Comparison of ENCODE assay signal across 14 cellular contexts in the genomic region with DNA sequence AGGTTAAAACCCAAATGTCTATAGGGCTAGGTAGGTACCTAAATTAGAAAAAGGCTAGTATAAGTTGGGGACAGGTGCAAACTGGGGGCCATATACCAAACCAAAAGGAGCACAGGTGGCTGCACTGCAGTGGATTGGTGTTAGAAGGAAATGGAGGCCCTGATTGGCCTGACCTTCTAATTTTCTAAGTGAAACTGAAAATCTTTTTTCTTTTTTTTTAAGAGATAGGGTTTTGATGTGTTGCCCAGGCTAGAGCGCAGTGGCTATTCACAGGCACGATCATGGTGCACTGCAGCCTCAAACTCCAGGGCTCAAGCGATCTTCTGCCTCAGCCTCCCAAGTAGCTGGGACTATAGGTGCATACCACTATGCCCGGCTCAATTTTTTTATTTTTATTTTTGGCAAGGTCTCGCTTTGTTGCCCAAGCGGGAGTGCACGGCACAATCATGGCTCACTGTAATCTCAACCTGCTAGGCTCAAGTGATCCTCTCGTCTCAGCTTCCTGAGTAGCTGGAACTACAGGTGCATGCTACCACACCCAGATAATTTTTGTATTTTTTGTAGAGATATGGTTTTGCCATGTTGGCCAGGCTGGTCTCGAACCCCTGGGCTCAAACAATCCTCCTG. TPM values are rescaled to one million over a fixed set of nuclear protein-coding genes. Genes with fewer than 3 reads are reported as not detected.
DNase-seq lines count a peak whose midpoint lies in the region; ATAC-seq and TF ChIP-seq lines count a peak whose summit lies in the region.
"Had no signal": no experiment of that assay in that cellular context is flagged by ENCODE, and none has a peak within 500 bp of the region (broad histone marks: within the 10 kb centered on the region; RNA-seq: fewer than 3 reads in every experiment).

No MANE protein-coding gene starts in this region.

- no peaks in the 10 kb centered on the region for H3K27me3 ChIP-seq in Peyer's patch

- H3K4me3 ChIP-seq in GM08714 (ENCODE audit: low read length) (peak overlapping the region; percentile 5; the same call in 1 of the 2 replicates), Peyer's patch (no peak overlapping the region)

- DNase-seq in Peyer's patch (peak in 2 of 3 donors; percentile 53 to 57), left colon (no peak), ecto neural progenitor cell (ENCODE audit: low spot score) (no peak), activated gamma-delta T cell (lab: John Stamatoyannopoulos, UW) (no peak)
- no peak for DNase-seq in stimulated activated effector memory CD8-positive, alpha-beta T cell treated with anti-CD3 and anti-CD28 coated beads, Interleukin-12 subunit alpha, Interleukin-12 subunit beta, amount 100 ng/mL, for 72 hours (ENCODE audit: low spot score in 2 of 2)
- DNase-seq: activated CD8-positive, alpha-beta T cell treated with anti-CD3 and anti-CD28 coated beads, Interleukin-2, amount 10 ng/mL, durations not matched to agents 7 days and 5 days; HCEC 1CT; NCI-H1092 treated with DMSO at 0.1 percent for 48 hours had no signal

- no peak overlapping the region for H3K27ac Mint-ChIP-seq in stimulated activated effector memory CD8-positive, alpha-beta T cell treated with anti-CD3 and anti-CD28 coated beads, Interleukin-12 subunit alpha, Interleukin-12 subunit beta, amount 100 ng/mL, for 72 hours
- H3K27ac Mint-ChIP-seq: mesothelial cell of epicardium, type B pancreatic cell had no signal

- intact Hi-C loops in left colon (cut with DNase I, micrococcal nuclease): loop anchor here in 1 of 2 donors (10.0 kb wide), 1 partner anchor 59 kb away; no protein-coding TSS in a partner anchor

- no peak for TF ChIP-seq CTCF in Peyer's patch (IDR thresholded peaks at IDR 0.05)

- peaks cover 0 to 20% (median 11%) of the 10 kb centered on the region in 4 donors for H3K4me1 ChIP-seq in Peyer's patch

- H3K27ac ChIP-seq in Peyer's patch: peak overlapping the region in 3 of 4 donors; percentile 36 to 75 (median 73)
- H3K27ac ChIP-seq: RWPE1 had no signal

- H3K36me3 Mint-ChIP-seq in stimulated activated effector memory CD8-positive, alpha-beta T cell treated with anti-CD3 and anti-CD28 coated beads, Interleukin-12 subunit alpha, Interleukin-12 subunit beta, amount 100 ng/mL, for 72 hours: no peaks in the 10 kb centered on the region
- H3K36me3 Mint-ChIP-seq: mesothelial cell of epicardium, type B pancreatic cell had no signal

- H3K36me3 ChIP-seq in Peyer's patch: no peaks in the 10 kb centered on the region

- H3K4me3 Mint-ChIP-seq in stimulated activated effector memory CD8-positive, alpha-beta T cell treated with anti-CD3 and anti-CD28 coated beads, Interleukin-12 subunit alpha, Interleukin-12 subunit beta, amount 100 ng/mL, for 72 hours: no peak overlapping the region
- H3K4me3 Mint-ChIP-seq: activated CD8-positive, alpha-beta T cell treated with anti-CD3 and anti-CD28 coated beads, Interleukin-2, amount 10 ng/mL, durations not matched to agents 7 days and 5 days; mesothelial cell of epicardium; type B pancreatic cell had no signal

- peak; percentile 73 for ATAC-seq in GM19324 (IDR thresholded peaks at IDR 0.05; ENCODE audit: low FRiP score, unreplicated experiment)
- ATAC-seq in HG02885 (IDR thresholded peaks at IDR 0.05; ENCODE audit: poor library complexity, unreplicated experiment): peak; percentile 56
- ATAC-seq in left colon: no peak
- no peak for ATAC-seq in stimulated activated effector memory CD8-positive, alpha-beta T cell treated with anti-CD3 and anti-CD28 coated beads, Interleukin-12 subunit alpha, Interleukin-12 subunit beta, amount 100 ng/mL, for 72 hours
- ATAC-seq: activated CD8-positive, alpha-beta T cell treated with anti-CD3 and anti-CD28 coated beads, Interleukin-2, amount 10 ng/mL, durations not matched to agents 7 days and 5 days had no signal

- no peaks in the 10 kb centered on the region for H3K9me3 ChIP-seq in Peyer's patch

- H3K9me3 Mint-ChIP-seq in stimulated activated effector memory CD8-positive, alpha-beta T cell treated with anti-CD3 and anti-CD28 coated beads, Interleukin-12 subunit alpha, Interleukin-12 subunit beta, amount 100 ng/mL, for 72 hours: no peaks in the 10 kb centered on the region
- H3K9me3 Mint-ChIP-seq: mesothelial cell of epicardium, type B pancreatic cell had no signal

- H3K4me1 Mint-ChIP-seq in stimulated activated effector memory CD8-positive, alpha-beta T cell treated with anti-CD3 and anti-CD28 coated beads, Interleukin-12 subunit alpha, Interleukin-12 subunit beta, amount 100 ng/mL, for 72 hours: peaks cover 17% of the 10 kb centered on the region

- no peak for TF ChIP-seq POLR2A in Peyer's patch (IDR thresholded peaks at IDR 0.05)

RNA-seq across cellular contexts. Expression of a gene that starts 9.8 kb away (rescaled TPM):
- 10 to 100 TPM; 15.8 to 86.6 (median 33.3) TPM for total RNA-seq in Peyer's patch
- total RNA-seq in left colon: 10 to 100 TPM in 1 of 2 donors, 1 to 10 TPM in 1; 7.1 to 29.0 TPM

RNA-seq across cellular contexts. Expression of a gene that starts 19.3 kb away (rescaled TPM):
- total RNA-seq in Peyer's patch: 10 to 100 TPM; 15.1 to 27.2 (median 16.8) TPM
- total RNA-seq in left colon: 10 to 100 TPM; 19.0 to 28.1 TPM

Comparison
In these comparisons a context has a peak if more than half of its experiments do, and no peak if none do; other contexts are left out.
1. ATAC-seq: peak in GM19324 (single experiment) and HG02885 (single experiment); none in left colon (single experiment) and stimulated activated effector memory CD8-positive, alpha-beta T cell treated with anti-CD3 and anti-CD28 coated beads, Interleukin-12 subunit alpha, Interleukin-12 subunit beta, amount 100 ng/mL, for 72 hours (single experiment).
2. DNase-seq: peak in Peyer's patch (2 of 3); none in left colon (0 of 2), stimulated activated effector memory CD8-positive, alpha-beta T cell treated with anti-CD3 and anti-CD28 coated beads, Interleukin-12 subunit alpha, Interleukin-12 subunit beta, amount 100 ng/mL, for 72 hours (0 of 2), ecto neural progenitor cell (single experiment) and activated gamma-delta T cell (single experiment).